In the genomic region with DNA sequence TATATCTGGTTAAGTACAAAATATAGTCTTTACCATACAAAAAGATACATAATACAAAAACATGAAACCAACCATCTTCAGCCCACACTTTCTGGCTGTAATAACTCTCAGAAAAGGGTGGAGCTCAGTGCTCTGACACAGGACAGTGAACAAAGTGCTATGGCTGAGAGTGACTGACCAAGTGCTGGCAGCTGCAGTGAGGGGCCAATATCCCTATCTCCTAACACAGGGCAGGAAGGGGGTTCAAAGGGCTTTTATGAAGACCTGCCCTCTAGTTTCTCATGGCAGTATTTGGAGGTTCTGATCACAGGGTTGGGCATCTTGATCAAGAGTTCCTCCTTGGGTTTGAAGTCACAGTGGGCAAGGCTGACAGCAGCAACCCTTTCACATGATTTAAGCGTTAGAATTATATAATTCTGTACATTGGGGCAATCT, we compare ENCODE assay signal across 9 cellular contexts. TPM values are rescaled to one million over a fixed set of nuclear protein-coding genes. Genes with fewer than 3 reads are reported as not detected.
DNase-seq lines count a peak whose midpoint lies in the region; ATAC-seq, FAIRE-seq and TF ChIP-seq lines count a peak whose summit lies in the region.
"Had no signal": no experiment of that assay in that cellular context is flagged by ENCODE, and none has a peak within 500 bp of the region (broad histone marks: within the 10 kb centered on the region; RNA-seq: fewer than 3 reads in every experiment).

No MANE protein-coding gene starts in this region.

- H3K4me3 ChIP-seq in AG04449 (ENCODE audit: low read depth, low read length), result peak overlapping the region; percentile 90
- peak overlapping the region; percentile 99 for H3K4me3 ChIP-seq in OCI-LY1 (ENCODE audit: low read depth, low read length, poor library complexity, severe bottlenecking)
- H3K4me3 ChIP-seq in dorsolateral prefrontal cortex, result peak overlapping the region; percentile 62 to 98 (median 85)

- H3K36me3 Mint-ChIP-seq in nephron (ENCODE audit: low read depth), result peaks cover 59% of the 10 kb centered on the region

- peaks cover 27% of the 10 kb centered on the region for H3K79me2 ChIP-seq in OCI-LY1 (ENCODE audit: insufficient read depth, low read length)

- CTCF ChIA-PET in AG04449 (lab: Yijun Ruan, JAX), result interaction anchor here (2.2 to 24.4 kb wide), 3 partner anchors 14 to 66 kb away, joined by 5 to 787 read pairs (median 155); partner anchors contain the start of gene HJV

- no peak for DNase-seq in AG04449 (ENCODE audit: low read depth, low spot score)
- no peak for DNase-seq in dorsolateral prefrontal cortex
- DNase-seq in D721Med (ENCODE audit: insufficient read length, low spot score), result no peak
- no peak for DNase-seq in DMS153 treated with DMSO at 0.1 percent for 48 hours (lab: John Stamatoyannopoulos, UW; ENCODE audit: unreplicated experiment)
- no peak for DNase-seq in stimulated activated CD4-positive, alpha-beta T cell treated with anti-CD3 and anti-CD28 coated beads, Interleukin-4, amount 100 ng/mL, for 24 hours

- peaks cover 49% of the 10 kb centered on the region for H3K4me1 Mint-ChIP-seq in nephron

- peaks cover 40% of the 10 kb centered on the region for H3K36me3 ChIP-seq in OCI-LY1 (ENCODE audit: insufficient read depth, low read length)

- no peaks in the 10 kb centered on the region for H3K9me3 ChIP-seq in OCI-LY1 (ENCODE audit: low read length)

- H3K4me3 Mint-ChIP-seq in nephron, result peak overlapping the region; percentile 90 to 96 (median 94)

- TF ChIP-seq CTCF in AG04449 (IDR thresholded peaks at IDR 0.05; ENCODE audit: insufficient read depth, low read length, missing control alignments) (no peak), OCI-LY1 (IDR thresholded peaks at IDR 0.05; ENCODE audit: low read length) (no peak), dorsolateral prefrontal cortex (IDR thresholded peaks at IDR 0.05 in 54 of 56, conservative IDR thresholded peaks at IDR 0.05 in 2 of 56; ENCODE audit: low read depth in 1 of 56, partially characterized antibody in 56 of 56) (no peak), nephron (IDR thresholded peaks at IDR 0.05; ENCODE audit: unreplicated experiment in 3 of 3) (no peak), D721Med (IDR thresholded peaks at IDR 0.05; ENCODE audit: insufficient read depth, missing control alignments) (no peak)

- no peak for FAIRE-seq in D721Med (lab: Jason Lieb, UNC)
- FAIRE-seq: G401.6 had no signal

- H3K27ac ChIP-seq in OCI-LY1 (ENCODE audit: low read depth, low read length, poor library complexity, severe bottlenecking) (peak overlapping the region; percentile 98), dorsolateral prefrontal cortex (peak overlapping the region in 48 of 59 donors; percentile 3 to 100 (median 94))

- H3K4me1 ChIP-seq in OCI-LY1 (ENCODE audit: insufficient read depth, low read length, severe bottlenecking), result peaks cover 51% of the 10 kb centered on the region

- no peaks in the 10 kb centered on the region for H4K20me1 ChIP-seq in OCI-LY1 (ENCODE audit: insufficient read depth, low read length)

- H3K27me3 ChIP-seq in OCI-LY1 (ENCODE audit: insufficient read depth, low read length) (no peaks in the 10 kb centered on the region), dorsolateral prefrontal cortex (no peaks in the 10 kb centered on the region)

- H3K9me2 ChIP-seq in OCI-LY1 (ENCODE audit: low read depth, low read length), result no peaks in the 10 kb centered on the region

- no peak for ATAC-seq in HG03521 (IDR thresholded peaks at IDR 0.05; ENCODE audit: unreplicated experiment)

- no peaks in the 10 kb centered on the region for H3K27me3 Mint-ChIP-seq in nephron (ENCODE audit: low read depth)

- peak overlapping the region; percentile 89 for H3K4me2 ChIP-seq in OCI-LY1 (ENCODE audit: low read length)

- peaks cover 29% of the 10 kb centered on the region for H3F3A ChIP-seq in OCI-LY1 (ENCODE audit: insufficient read depth, low read length)

- no peak overlapping the region; the same call in 1 of the 2 replicates for H3K9ac ChIP-seq in OCI-LY1 (ENCODE audit: low read length)

- H2AFZ ChIP-seq in OCI-LY1 (ENCODE audit: low read length), result no peak overlapping the region

- peak overlapping the region; percentile 66 to 97 (median 95) for H3K27ac Mint-ChIP-seq in nephron

- no peaks in the 10 kb centered on the region for H3K9me3 Mint-ChIP-seq in nephron

- intact Hi-C loops in dorsolateral prefrontal cortex (cut with DNase I), result no loop called here

- POLR2A ChIA-PET in AG04449 (lab: Yijun Ruan, JAX), result interaction anchor here (1.0 kb wide), 1 partner anchor 133 kb away, joined by 4 read pairs; no protein-coding TSS in a partner anchor

RNA-seq across cellular contexts. Expression of gene TXNIP, which starts 3.9 kb away (rescaled TPM):
- 100 to 1,000 TPM in 98 of 120 experiments, 10 to 100 TPM in 22; 36.4 to 580 (median 158) TPM for total RNA-seq in dorsolateral prefrontal cortex

RNA-seq across cellular contexts. Expression of gene POLR3GL, which starts 28.0 kb away (rescaled TPM):
- total RNA-seq in dorsolateral prefrontal cortex, result 10 to 100 TPM; 13.1 to 24.6 (median 19.0) TPM

RNA-seq across cellular contexts. Expression of gene ANKRD34A, which starts 28.1 kb away (rescaled TPM):
- total RNA-seq in dorsolateral prefrontal cortex, result 10 to 100 TPM; 13.4 to 48.3 (median 29.4) TPM

RNA-seq across cellular contexts. Expression of gene HJV, which starts 29.0 kb away (rescaled TPM):
- 1 to 10 TPM in 3 of 120 experiments, under 1 TPM in 39, not detected in 78; 0.20 to 1.2 (median 0.42) TPM for total RNA-seq in dorsolateral prefrontal cortex

RNA-seq across cellular contexts. Expression of gene LIX1L, which starts 34.7 kb away (rescaled TPM):
- 10 to 100 TPM; 10.5 to 32.8 (median 17.8) TPM for total RNA-seq in dorsolateral prefrontal cortex
